34 cellular contexts compared by ENCODE assay signal in the genomic region with DNA sequence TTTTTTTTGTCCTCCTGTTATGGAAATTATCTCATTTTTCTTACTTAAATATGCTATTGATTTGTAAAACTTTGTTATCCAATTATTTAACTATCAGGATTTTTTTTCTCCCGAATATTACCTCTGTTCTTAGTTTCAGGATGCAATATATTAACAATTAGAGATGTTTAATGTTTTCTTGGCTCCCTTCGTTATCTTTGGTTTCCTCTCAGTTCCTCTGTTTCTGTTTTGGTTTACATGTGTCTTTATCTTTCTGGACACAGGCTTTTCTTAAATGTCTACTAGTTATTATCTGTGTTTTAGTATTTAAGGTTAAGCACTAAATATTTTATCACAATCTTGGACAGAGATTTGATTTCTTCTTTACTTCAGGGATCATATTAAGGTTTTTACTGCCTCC.
"Had no signal": no experiment of that assay in that cellular context is flagged by ENCODE, and none has a peak within 500 bp of the region (broad histone marks: within the 10 kb centered on the region; RNA-seq: fewer than 3 reads in every experiment).

No MANE protein-coding gene starts in this region.

- H3K27me3 ChIP-seq: MG63 had no signal

- H3K4me3 ChIP-seq: MG63 had no signal

- H3K9me3 ChIP-seq: MG63 had no signal

- DNase-seq: Karpas-422, Kasumi-1, MG63, MM.1S, MV-4-11, NCI-H1048, NCI-H1092, NCI-H1092 treated with DMSO at 0.1 percent for 48 hours, NCI-H1105, NCI-H1105 treated with DMSO at 0.1 percent for 48 hours, NCI-H1417, NCI-H1417 treated with DMSO at 0.1 percent for 48 hours, NCI-H1436, NCI-H1436 treated with DMSO at 0.1 percent for 48 hours, NCI-H146, NCI-H1694, NCI-H1694 treated with DMSO at 0.1 percent for 48 hours, NCI-H187, NCI-H187 treated with DMSO at 0.1 percent for 48 hours, NCI-H1930, NCI-H2029, NCI-H2029 treated with DMSO at 0.1 percent for 48 hours, NCI-H2081, NCI-H2081 treated with DMSO at 0.1 percent for 48 hours, NCI-H2107, NCI-H2171, NCI-H2171 treated with DMSO at 0.1 percent for 48 hours, NCI-H2227 treated with DMSO at 0.1 percent for 48 hours, NCI-H226, NCI-H345, NCI-H446, NCI-H446 treated with DMSO at 0.1 percent for 48 hours, NCI-H510A, NCI-H510A treated with DMSO at 0.1 percent for 48 hours had no signal

- H3K36me3 ChIP-seq: MG63 had no signal
